Comparison of ENCODE assay signal across 18 cellular contexts in the genomic region with DNA sequence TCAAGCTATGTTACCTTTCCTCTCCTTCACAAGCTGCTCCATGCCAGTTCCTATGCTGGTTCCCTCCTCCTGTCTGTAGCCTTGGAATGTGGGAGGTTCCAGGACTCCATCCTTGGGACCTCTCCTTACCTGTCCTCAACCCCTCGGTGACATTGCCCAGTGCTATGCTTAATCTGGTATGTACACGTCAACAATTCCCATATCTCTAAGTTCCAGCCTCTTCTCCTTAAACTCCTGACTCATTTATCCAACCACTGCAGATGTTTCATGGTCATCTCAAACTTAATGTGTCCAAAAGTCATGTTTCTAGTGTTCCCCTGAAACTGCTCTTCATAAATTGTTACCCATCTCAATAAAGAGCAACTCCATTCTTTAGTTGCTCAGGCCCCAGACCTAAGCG.
DNase-seq lines count a peak whose midpoint lies in the region; ATAC-seq and TF ChIP-seq lines count a peak whose summit lies in the region.
"Had no signal": no experiment of that assay in that cellular context is flagged by ENCODE, and none has a peak within 500 bp of the region (broad histone marks: within the 10 kb centered on the region; RNA-seq: fewer than 3 reads in every experiment).

No MANE protein-coding gene starts in this region.

- TF ChIP-seq EP300 in gastroesophageal sphincter (IDR thresholded peaks at IDR 0.05) (no peak), sigmoid colon (IDR thresholded peaks at IDR 0.05) (no peak), transverse colon (IDR thresholded peaks at IDR 0.05; ENCODE audit: low read depth) (no peak)

- no peak overlapping the region for H3K27ac Mint-ChIP-seq in chondrocyte (ENCODE audit: unreplicated experiment)
- H3K27ac Mint-ChIP-seq: CD8-positive, alpha-beta T cell had no signal

- H3K4me3 ChIP-seq in coronary artery (no peak overlapping the region), gastroesophageal sphincter (no peak overlapping the region), sigmoid colon (no peak overlapping the region), transverse colon (no peak overlapping the region), aorta (ENCODE audit: low read length in 2 of 2) (no peak overlapping the region)

- H3K36me3 ChIP-seq in gastroesophageal sphincter (peaks cover 0 to 71% of the 10 kb centered on the region in 2 donors), sigmoid colon (peaks cover 21 to 62% (median 47%) of the 10 kb centered on the region in 4 donors), transverse colon (peaks cover 0 to 8% (median 0%) of the 10 kb centered on the region in 4 donors), aorta (ENCODE audit: control insufficient read depth in 1 of 2, insufficient read depth in 2 of 2, low read length in 1 of 2) (peaks cover 7 to 20% of the 10 kb centered on the region in 2 donors)

- no peak for ATAC-seq in gastroesophageal sphincter
- no peak for ATAC-seq in aorta (ENCODE audit: low FRiP score)
- ATAC-seq: CD8-positive, alpha-beta T cell had no signal

- H3K27me3 Mint-ChIP-seq in chondrocyte (ENCODE audit: low read depth) = no peaks in the 10 kb centered on the region

- H3K9me3 ChIP-seq in gastroesophageal sphincter = peaks cover 0 to 5% (median 0%) of the 10 kb centered on the region in 3 donors
- peaks cover 0 to 2% (median 0%) of the 10 kb centered on the region in 4 donors for H3K9me3 ChIP-seq in sigmoid colon
- H3K9me3 ChIP-seq in transverse colon = no peaks in the 10 kb centered on the region
- no peaks in the 10 kb centered on the region for H3K9me3 ChIP-seq in aorta (ENCODE audit: control insufficient read depth, low read length)
- H3K9me3 ChIP-seq: BE2C had no signal

- in situ Hi-C loops in transverse colon (cut with MboI; ENCODE audit: low pct_ligation_motif_present in 1 of 4, low pct_unique_long_range_greater_than_20kb in 1 of 4, low sequenced_read_pairs in 3 of 4) (no loop called here), G401 (cut with HindIII; ENCODE audit: low sequenced_read_pairs) (no loop called here)

- 49 to 55% methylated on average over 2 to 3 of the region's 3 CpGs for WGBS in gastroesophageal sphincter (ENCODE audit: low coverage in 1 of 2), 2 donors
- 89 to 90% methylated on average over 3 of the region's 3 CpGs for WGBS in sigmoid colon, 2 donors
- 78 to 84% methylated on average over 1 to 3 of the region's 3 CpGs for WGBS in transverse colon (ENCODE audit: low coverage in 1 of 2), 2 donors
- WGBS in aorta, 2 donors = 56 to 57% methylated on average over 3 of the region's 3 CpGs

- H3K4me1 ChIP-seq in gastroesophageal sphincter (peaks cover 15 to 100% (median 72%) of the 10 kb centered on the region in 3 donors), sigmoid colon (peaks cover 0 to 100% (median 100%) of the 10 kb centered on the region in 4 donors), transverse colon (peaks cover 6 to 50% (median 29%) of the 10 kb centered on the region in 4 donors), aorta (ENCODE audit: control insufficient read depth in 1 of 2, insufficient read depth in 2 of 2, low read length in 2 of 2) (peaks cover 0 to 8% of the 10 kb centered on the region in 2 donors)
- H3K4me1 ChIP-seq: BE2C had no signal

- no peak overlapping the region for H3K4me3 Mint-ChIP-seq in chondrocyte (ENCODE audit: unreplicated experiment)
- H3K4me3 Mint-ChIP-seq: CD8-positive, alpha-beta T cell had no signal

- DNase-seq in coronary artery (ENCODE audit: low spot score) (no peak), sigmoid colon (no peak), transverse colon (no peak), G401 (ENCODE audit: low spot score) (no peak), aorta (no peak), chondrocyte (ENCODE audit: low spot score) (no peak)
- DNase-seq: BE2C; CD8-positive, alpha-beta T cell; GOT3; KBM-7; NCI-H1048; NCI-H146; NCI-H226; NCI-H526 treated with DMSO at 0.1 percent for 48 hours; NK-92 treated with Interleukin-12 subunit alpha and Interleukin-12 subunit beta, amount 100 ng/mL, for 24 hours; OCI-M1; RPMI8226 had no signal

- TF ChIP-seq CTCF in coronary artery (IDR thresholded peaks at IDR 0.05) (no peak), gastroesophageal sphincter (IDR thresholded peaks at IDR 0.05) (no peak), sigmoid colon (IDR thresholded peaks at IDR 0.05) (no peak), transverse colon (IDR thresholded peaks at IDR 0.05) (no peak), chondrocyte (IDR thresholded peaks at IDR 0.05) (no peak)

- H3K9me3 Mint-ChIP-seq in chondrocyte (ENCODE audit: low read depth) = no peaks in the 10 kb centered on the region
- H3K9me3 Mint-ChIP-seq: CD8-positive, alpha-beta T cell had no signal

- H3K27ac ChIP-seq in coronary artery (peak overlapping the region; percentile 10 to 97), gastroesophageal sphincter (peak overlapping the region; percentile 4 to 93 (median 90)), sigmoid colon (peak overlapping the region; percentile 85 to 98 (median 92)), transverse colon (peak overlapping the region; percentile 11 to 91 (median 44)), aorta (ENCODE audit: low read depth in 1 of 2, low read length in 2 of 2) (peak overlapping the region in 1 of 2 donors; percentile 68)

- H3K4me1 Mint-ChIP-seq in chondrocyte (ENCODE audit: low read depth) = peaks cover 23% of the 10 kb centered on the region

- intact Hi-C loops in sigmoid colon (cut with DNase I) = no loop called here
- intact Hi-C loops in transverse colon (cut with DNase I; ENCODE audit: low total_unique reads) = no loop called here
- intact Hi-C loops in aorta (cut with DNase I) = no loop called here

- H3K36me3 Mint-ChIP-seq in chondrocyte (ENCODE audit: low read depth) = peaks cover 11% of the 10 kb centered on the region
- H3K36me3 Mint-ChIP-seq: CD8-positive, alpha-beta T cell had no signal

- H3K27me3 ChIP-seq in gastroesophageal sphincter = no peaks in the 10 kb centered on the region
- no peaks in the 10 kb centered on the region for H3K27me3 ChIP-seq in sigmoid colon
- no peaks in the 10 kb centered on the region for H3K27me3 ChIP-seq in transverse colon
- H3K27me3 ChIP-seq in aorta (ENCODE audit: control insufficient read depth in 1 of 2, insufficient read depth in 2 of 2, low read length in 1 of 2) = no peaks in the 10 kb centered on the region
- H3K27me3 ChIP-seq: BE2C had no signal

- no peak for TF ChIP-seq POLR2A in gastroesophageal sphincter (IDR thresholded peaks at IDR 0.05)
- no peak for TF ChIP-seq POLR2A in sigmoid colon (IDR thresholded peaks at IDR 0.05)
- TF ChIP-seq POLR2A in transverse colon (IDR thresholded peaks at IDR 0.05) = no peak
